Comparison of ENCODE assay signal across 8 cellular contexts in the genomic region with DNA sequence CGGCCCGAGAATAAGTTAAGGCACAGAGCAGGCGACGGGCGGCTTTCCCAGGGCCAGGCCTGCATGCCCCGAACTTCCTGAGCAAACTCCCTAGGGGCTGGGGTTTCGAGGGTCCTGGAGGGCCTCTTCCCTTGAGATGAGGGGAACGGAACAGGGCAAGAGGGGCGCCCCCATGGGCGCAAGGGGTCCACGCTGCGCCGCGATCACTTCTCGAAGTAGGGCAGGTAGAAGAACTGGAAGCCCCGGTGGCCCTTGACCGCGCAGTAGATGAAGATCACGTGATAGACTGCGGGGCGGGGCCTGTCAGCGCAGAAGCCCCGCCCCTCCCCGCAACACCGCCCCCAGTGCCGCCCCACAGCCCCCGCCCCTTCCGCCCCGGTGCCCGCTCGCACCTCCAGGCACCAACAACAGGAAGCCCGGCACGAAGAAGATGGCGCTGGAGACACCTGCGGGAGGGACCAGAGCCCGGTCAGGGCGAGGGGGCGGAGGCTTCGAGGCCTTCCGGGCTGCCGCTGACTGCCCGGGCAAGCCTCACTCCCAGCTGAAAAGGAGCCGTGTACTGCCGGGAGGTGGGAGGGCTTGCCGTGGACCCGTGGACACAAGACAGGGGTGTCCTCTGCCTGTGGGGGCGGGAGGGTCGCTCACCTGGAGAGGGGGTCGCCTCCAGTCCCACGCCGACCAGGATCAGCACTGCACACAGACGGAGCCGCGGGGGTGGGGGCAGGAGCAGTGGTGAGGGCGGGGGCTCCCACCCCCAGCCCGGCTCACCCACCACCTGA. TPM values are rescaled to one million over a fixed set of nuclear protein-coding genes. Genes with fewer than 3 reads are reported as not detected.
DNase-seq lines count a peak whose midpoint lies in the region; ATAC-seq and TF ChIP-seq lines count a peak whose summit lies in the region.

No MANE protein-coding gene starts in this region.

- DNase-seq in Daoy (ENCODE audit: low read depth) (peak; percentile 90), NCI-H1417 (lab: John Stamatoyannopoulos, UW) (peak; percentile 82 to 93 (median 87)), T-helper 2 cell (peak; percentile 84 to 96 (median 90)), astrocyte of the cerebellum (ENCODE audit: low read depth) (no peak), hypothalamus (lab: John Stamatoyannopoulos, UW) (peak in 47 of 51 donors; percentile 36 to 89 (median 71)), retinal pigment epithelial cell (ENCODE audit: low read depth) (peak; percentile 43)

- POLR2A ChIA-PET in HEK293 (lab: Yijun Ruan, JAX) = interaction anchor here (0.6 to 1.6 kb wide), 9 partner anchors 18 to 725 kb away, joined by 3 to 9 read pairs (median 4); a partner anchor contains a TSS

- H3K4me3 ChIP-seq in HEK293 (ENCODE audit: low read depth, low read length) (peak overlapping the region; percentile 74), astrocyte of the cerebellum (ENCODE audit: low read depth, low read length) (peak overlapping the region; percentile 54), retinal pigment epithelial cell (ENCODE audit: low read length) (peak overlapping the region; percentile 68)

- no peak for ATAC-seq in HG03457 (IDR thresholded peaks at IDR 0.05; ENCODE audit: unreplicated experiment)

- CTCF ChIA-PET in HEK293 (lab: Yijun Ruan, JAX) = interaction anchor here (0.5 to 1.7 kb wide), 6 partner anchors 15 to 203 kb away, joined by 3 to 6 read pairs (median 4); a partner anchor contains a TSS

- H3K36me3 ChIP-seq in HEK293 (ENCODE audit: control insufficient read depth in 2 of 2, insufficient read depth in 1 of 2, low read length in 2 of 2) = no peaks in the 10 kb centered on the region

- in situ Hi-C loops in astrocyte of the cerebellum (cut with HindIII; ENCODE audit: low sequenced_read_pairs) = no loop called here

- H3K27ac ChIP-seq in HEK293 (ENCODE audit: extremely low read depth, low read depth, low read length) = peak overlapping the region; percentile 61; the same call in 1 of the 2 replicates

- TF ChIP-seq CTCF in HEK293 (tag by site-specific recombination; IDR thresholded peaks at IDR 0.05) (no peak), astrocyte of the cerebellum (IDR thresholded peaks at IDR 0.05; ENCODE audit: low read depth, low read length, missing control alignments) (no peak), retinal pigment epithelial cell (conservative IDR thresholded peaks at IDR 0.05; ENCODE audit: low read depth, low read length) (no peak)

- no peaks in the 10 kb centered on the region for H3K9me3 ChIP-seq in HEK293 (ENCODE audit: control insufficient read depth, insufficient read depth, low read depth, low read length)

- no peaks in the 10 kb centered on the region; the same call in 1 of the 2 replicates for H3K4me1 ChIP-seq in HEK293 (ENCODE audit: control insufficient read depth, insufficient read depth, low read length)

TF ChIP-seq in HEK293, 187 proteins besides CTCF, POLR2A, EP300 and RAD21 (continues in another document):
- TF ChIP-seq ZNF266 (tag by site-specific recombination; IDR thresholded peaks at IDR 0.05; ENCODE audit: low read depth) (no peak), ZNF660 (tag by site-specific recombination; IDR thresholded peaks at IDR 0.05) (no peak), ZFP41 (tag by site-specific recombination; IDR thresholded peaks at IDR 0.05; ENCODE audit: borderline replicate concordance) (no peak), IKZF3 (tag by site-specific recombination; IDR thresholded peaks at IDR 0.05) (no peak), GLI4 (tag by site-specific recombination; IDR thresholded peaks at IDR 0.05) (no peak), ZNF10 (tag by site-specific recombination; IDR thresholded peaks at IDR 0.05) (no peak), SP3 (tag by site-specific recombination; IDR thresholded peaks at IDR 0.05) (peak; percentile 71), MEIS1 (CRISPR knock-in tag; IDR thresholded peaks at IDR 0.05; ENCODE audit: borderline replicate concordance) (no peak), ZBTB8A (tag by site-specific recombination; IDR thresholded peaks at IDR 0.05) (peak; percentile 84), ZNF391 (tag by site-specific recombination; IDR thresholded peaks at IDR 0.05; ENCODE audit: borderline replicate concordance, low read depth) (no peak), ZNF394 (tag by site-specific recombination; IDR thresholded peaks at IDR 0.05; ENCODE audit: borderline replicate concordance) (no peak), SP2 (tag by site-specific recombination; IDR thresholded peaks at IDR 0.05) (peak; percentile 81), ZFP37 (tag by site-specific recombination; IDR thresholded peaks at IDR 0.05) (no peak)
- TF ChIP-seq, protein P1, sequence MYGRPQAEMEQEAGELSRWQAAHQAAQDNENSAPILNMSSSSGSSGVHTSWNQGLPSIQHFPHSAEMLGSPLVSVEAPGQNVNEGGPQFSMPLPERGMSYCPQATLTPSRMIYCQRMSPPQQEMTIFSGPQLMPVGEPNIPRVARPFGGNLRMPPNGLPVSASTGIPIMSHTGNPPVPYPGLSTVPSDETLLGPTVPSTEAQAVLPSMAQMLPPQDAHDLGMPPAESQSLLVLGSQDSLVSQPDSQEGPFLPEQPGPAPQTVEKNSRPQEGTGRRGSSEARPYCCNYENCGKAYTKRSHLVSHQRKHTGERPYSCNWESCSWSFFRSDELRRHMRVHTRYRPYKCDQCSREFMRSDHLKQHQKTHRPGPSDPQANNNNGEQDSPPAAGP (tag by site-specific recombination; IDR thresholded peaks at IDR 0.05) = 0 out of 2 replicates have a peak, but pooled peaks have one; percentile 47
- TF ChIP-seq, protein P2, sequence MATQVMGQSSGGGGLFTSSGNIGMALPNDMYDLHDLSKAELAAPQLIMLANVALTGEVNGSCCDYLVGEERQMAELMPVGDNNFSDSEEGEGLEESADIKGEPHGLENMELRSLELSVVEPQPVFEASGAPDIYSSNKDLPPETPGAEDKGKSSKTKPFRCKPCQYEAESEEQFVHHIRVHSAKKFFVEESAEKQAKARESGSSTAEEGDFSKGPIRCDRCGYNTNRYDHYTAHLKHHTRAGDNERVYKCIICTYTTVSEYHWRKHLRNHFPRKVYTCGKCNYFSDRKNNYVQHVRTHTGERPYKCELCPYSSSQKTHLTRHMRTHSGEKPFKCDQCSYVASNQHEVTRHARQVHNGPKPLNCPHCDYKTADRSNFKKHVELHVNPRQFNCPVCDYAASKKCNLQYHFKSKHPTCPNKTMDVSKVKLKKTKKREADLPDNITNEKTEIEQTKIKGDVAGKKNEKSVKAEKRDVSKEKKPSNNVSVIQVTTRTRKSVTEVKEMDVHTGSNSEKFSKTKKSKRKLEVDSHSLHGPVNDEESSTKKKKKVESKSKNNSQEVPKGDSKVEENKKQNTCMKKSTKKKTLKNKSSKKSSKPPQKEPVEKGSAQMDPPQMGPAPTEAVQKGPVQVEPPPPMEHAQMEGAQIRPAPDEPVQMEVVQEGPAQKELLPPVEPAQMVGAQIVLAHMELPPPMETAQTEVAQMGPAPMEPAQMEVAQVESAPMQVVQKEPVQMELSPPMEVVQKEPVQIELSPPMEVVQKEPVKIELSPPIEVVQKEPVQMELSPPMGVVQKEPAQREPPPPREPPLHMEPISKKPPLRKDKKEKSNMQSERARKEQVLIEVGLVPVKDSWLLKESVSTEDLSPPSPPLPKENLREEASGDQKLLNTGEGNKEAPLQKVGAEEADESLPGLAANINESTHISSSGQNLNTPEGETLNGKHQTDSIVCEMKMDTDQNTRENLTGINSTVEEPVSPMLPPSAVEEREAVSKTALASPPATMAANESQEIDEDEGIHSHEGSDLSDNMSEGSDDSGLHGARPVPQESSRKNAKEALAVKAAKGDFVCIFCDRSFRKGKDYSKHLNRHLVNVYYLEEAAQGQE (tag by site-specific recombination; IDR thresholded peaks at IDR 0.05) = no peak
- TF ChIP-seq, protein P3, sequence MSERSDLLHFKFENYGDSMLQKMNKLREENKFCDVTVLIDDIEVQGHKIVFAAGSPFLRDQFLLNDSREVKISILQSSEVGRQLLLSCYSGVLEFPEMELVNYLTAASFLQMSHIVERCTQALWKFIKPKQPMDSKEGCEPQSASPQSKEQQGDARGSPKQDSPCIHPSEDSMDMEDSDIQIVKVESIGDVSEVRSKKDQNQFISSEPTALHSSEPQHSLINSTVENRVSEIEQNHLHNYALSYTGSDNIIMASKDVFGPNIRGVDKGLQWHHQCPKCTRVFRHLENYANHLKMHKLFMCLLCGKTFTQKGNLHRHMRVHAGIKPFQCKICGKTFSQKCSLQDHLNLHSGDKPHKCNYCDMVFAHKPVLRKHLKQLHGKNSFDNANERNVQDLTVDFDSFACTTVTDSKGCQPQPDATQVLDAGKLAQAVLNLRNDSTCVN (tag by site-specific recombination; optimal IDR thresholded peaks at IDR 0.05) = peak; percentile 30
- TF ChIP-seq, protein P4, sequence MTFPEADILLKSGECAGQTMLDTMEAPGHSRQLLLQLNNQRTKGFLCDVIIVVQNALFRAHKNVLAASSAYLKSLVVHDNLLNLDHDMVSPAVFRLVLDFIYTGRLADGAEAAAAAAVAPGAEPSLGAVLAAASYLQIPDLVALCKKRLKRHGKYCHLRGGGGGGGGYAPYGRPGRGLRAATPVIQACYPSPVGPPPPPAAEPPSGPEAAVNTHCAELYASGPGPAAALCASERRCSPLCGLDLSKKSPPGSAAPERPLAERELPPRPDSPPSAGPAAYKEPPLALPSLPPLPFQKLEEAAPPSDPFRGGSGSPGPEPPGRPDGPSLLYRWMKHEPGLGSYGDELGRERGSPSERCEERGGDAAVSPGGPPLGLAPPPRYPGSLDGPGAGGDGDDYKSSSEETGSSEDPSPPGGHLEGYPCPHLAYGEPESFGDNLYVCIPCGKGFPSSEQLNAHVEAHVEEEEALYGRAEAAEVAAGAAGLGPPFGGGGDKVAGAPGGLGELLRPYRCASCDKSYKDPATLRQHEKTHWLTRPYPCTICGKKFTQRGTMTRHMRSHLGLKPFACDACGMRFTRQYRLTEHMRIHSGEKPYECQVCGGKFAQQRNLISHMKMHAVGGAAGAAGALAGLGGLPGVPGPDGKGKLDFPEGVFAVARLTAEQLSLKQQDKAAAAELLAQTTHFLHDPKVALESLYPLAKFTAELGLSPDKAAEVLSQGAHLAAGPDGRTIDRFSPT (tag by site-specific recombination; IDR thresholded peaks at IDR 0.05) = 0 out of 2 replicates have a peak, but pooled peaks have one; percentile 70

RNA-seq across cellular contexts. Expression of a gene that starts 4.5 kb away (rescaled TPM):
- total RNA-seq in Daoy (2014; rRNA removed; shearing (Covaris generic)) = 9.4 and 36.5 TPM in 2 replicates

RNA-seq across cellular contexts. Expression of a gene that starts 9.4 kb away (rescaled TPM):
- total RNA-seq in Daoy (2014; rRNA removed; shearing (Covaris generic)) = 0.06 and 0.15 TPM in 2 replicates

RNA-seq across cellular contexts. Expression of a gene that starts 12.1 kb away (rescaled TPM):
- not detected in 2 replicates for total RNA-seq in Daoy (2014; rRNA removed; shearing (Covaris generic))

RNA-seq across cellular contexts. Expression of a gene that starts 18.2 kb away (rescaled TPM):
- total RNA-seq in Daoy (2014; rRNA removed; shearing (Covaris generic)) = 69.5 and 78.5 TPM in 2 replicates

RNA-seq across cellular contexts. Expression of a gene that starts 21.3 kb away (rescaled TPM):
- total RNA-seq in Daoy (2014; rRNA removed; shearing (Covaris generic)) = 78.7 and 85.8 TPM in 2 replicates
